Comparison of ENCODE assay signal across 21 cellular contexts in the genomic region with DNA sequence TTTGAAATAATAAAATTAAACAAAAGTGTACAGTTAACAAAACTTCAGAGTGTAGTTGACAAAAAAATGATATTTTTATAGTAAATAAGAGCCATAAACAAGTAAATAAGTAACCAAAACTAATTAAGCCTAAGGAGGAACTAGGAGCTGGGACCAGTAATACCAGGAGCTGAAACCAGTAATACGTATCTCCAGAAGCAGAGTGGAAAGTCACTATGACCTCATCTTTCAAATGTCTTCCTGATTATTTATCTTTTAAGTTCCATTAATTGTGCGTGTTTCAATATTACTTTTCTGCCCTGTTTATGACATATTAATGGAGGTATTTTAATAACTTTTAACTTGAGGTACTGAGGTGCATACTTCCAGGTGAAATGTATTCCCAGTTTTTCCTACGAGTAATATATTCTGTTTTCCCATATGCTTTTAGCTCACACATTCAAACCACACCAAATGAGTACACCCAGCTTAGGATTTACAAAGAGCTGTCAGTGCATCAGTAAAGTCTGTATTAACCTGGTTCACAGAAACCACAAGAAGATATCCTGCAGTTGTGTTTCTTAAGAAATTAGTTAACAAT.
"Had no signal": no experiment of that assay in that cellular context is flagged by ENCODE, and none has a peak within 500 bp of the region (broad histone marks: within the 10 kb centered on the region; RNA-seq: fewer than 3 reads in every experiment).

No MANE protein-coding gene starts in this region.

- ATAC-seq: foreskin keratinocyte, left colon, left ventricle myocardium superior, mucosa of descending colon, natural killer cell had no signal

- H3K36me3 ChIP-seq: ovary, right atrium auricular region had no signal

- H3K4me3 Mint-ChIP-seq: endodermal cell, immature natural killer cell, natural killer cell, neural crest cell had no signal

- H3K27ac Mint-ChIP-seq: endodermal cell, immature natural killer cell, natural killer cell had no signal

- H3K27me3 ChIP-seq: foreskin keratinocyte, ovary, right atrium auricular region, sigmoid colon had no signal

- H3K9me3 Mint-ChIP-seq: endodermal cell had no signal

- H3K4me1 Mint-ChIP-seq: immature natural killer cell, natural killer cell, neural crest cell had no signal

- H3K9me3 ChIP-seq: mucosa of descending colon, ovary, right atrium auricular region, sigmoid colon had no signal

- DNase-seq: effector CD4-positive, alpha-beta T cell; endodermal cell; erythroblast; foreskin keratinocyte; immature natural killer cell; left colon; left ventricle myocardium superior; mesendoderm; mucosa of descending colon; natural killer cell; nucleus accumbens; ovary; sigmoid colon; stimulated activated CD4-positive, alpha-beta T cell treated with anti-CD3 and anti-CD28 coated beads, Interleukin-2, amount 100 ng/mL, for 48 hours; stimulated activated naive CD4-positive, alpha-beta T cell treated with Interleukin-2 at 50 U/mL for 16 hours had no signal

- H3K4me3 ChIP-seq: coronary artery, lung, mucosa of descending colon, ovary, right atrium auricular region, sigmoid colon, skin epidermis had no signal

- H3K36me3 Mint-ChIP-seq: immature natural killer cell, natural killer cell had no signal

- H3K27ac ChIP-seq: coronary artery, foreskin keratinocyte, ovary, right atrium auricular region, sigmoid colon, skin epidermis had no signal

- FAIRE-seq: endothelial cell of umbilical vein had no signal
